ENCODE assay signal across 17 cellular contexts in the genomic region with DNA sequence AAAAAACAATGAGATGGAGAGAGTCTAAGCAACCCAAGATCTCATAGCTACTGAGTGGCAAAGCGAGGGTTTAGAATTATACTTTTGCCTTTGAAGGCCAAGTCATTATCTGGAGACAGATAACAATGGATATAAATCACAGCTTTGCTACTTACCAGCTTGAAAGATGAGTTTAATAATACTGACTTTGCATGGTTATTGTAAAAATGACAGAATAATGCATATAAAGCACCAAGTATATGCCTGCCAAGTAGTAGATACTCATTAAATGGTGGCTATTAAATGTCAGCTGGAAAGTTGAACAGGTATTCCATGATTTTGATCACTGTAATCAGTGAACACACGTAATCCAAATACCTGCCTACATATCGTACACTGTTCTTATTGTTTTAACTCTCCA.
"Had no signal": no experiment of that assay in that cellular context is flagged by ENCODE, and none has a peak within 500 bp of the region (broad histone marks: within the 10 kb centered on the region; RNA-seq: fewer than 3 reads in every experiment).

No MANE protein-coding gene starts in this region.

- H3K4me1 ChIP-seq: upper lobe of right lung had no signal

- FAIRE-seq: endometrium had no signal

- H3K9me3 ChIP-seq: esophagus muscularis mucosa, gastrocnemius medialis, heart right ventricle, mucosa of descending colon, neutrophil, tibial artery, upper lobe of right lung, vagina had no signal

- H3K27ac Mint-ChIP-seq: naive thymus-derived CD8-positive, alpha-beta T cell; stimulated activated naive B cell treated with anti-CD40 and anti-IgM and Interleukin-4, amounts not matched to agents 10 μg/mL and 1 μg/mL and 100 μg/mL, for 72 hours; stimulated activated naive CD8-positive, alpha-beta T cell treated with anti-CD3 and anti-CD28 coated beads, Interleukin-15, amount 100 ng/mL, for 72 hours had no signal

- H3K36me3 ChIP-seq: esophagus muscularis mucosa, gastrocnemius medialis, heart right ventricle, neutrophil, tibial artery, upper lobe of right lung, vagina had no signal

- H3K27ac ChIP-seq: esophagus muscularis mucosa, gastrocnemius medialis, heart right ventricle, neutrophil, tibial artery, upper lobe of right lung, vagina had no signal

- H3K9me3 Mint-ChIP-seq: stimulated activated naive CD8-positive, alpha-beta T cell treated with anti-CD3 and anti-CD28 coated beads, Interleukin-15, amount 100 ng/mL, for 72 hours had no signal

- H3K4me3 Mint-ChIP-seq: naive thymus-derived CD8-positive, alpha-beta T cell; stimulated activated naive B cell treated with anti-CD40 and anti-IgM and Interleukin-4, amounts not matched to agents 10 μg/mL and 1 μg/mL and 100 μg/mL, for 72 hours; stimulated activated naive CD8-positive, alpha-beta T cell treated with anti-CD3 and anti-CD28 coated beads, Interleukin-15, amount 100 ng/mL, for 72 hours had no signal

- H3K27me3 ChIP-seq: esophagus muscularis mucosa, gastrocnemius medialis, heart right ventricle, neutrophil, tibial artery, upper lobe of right lung, vagina had no signal

- ATAC-seq: mucosa of descending colon; naive thymus-derived CD8-positive, alpha-beta T cell; stimulated activated naive B cell treated with anti-CD40 and anti-IgM and Interleukin-4, amounts not matched to agents 10 μg/mL and 1 μg/mL and 100 μg/mL, for 72 hours; stimulated activated naive CD8-positive, alpha-beta T cell treated with anti-CD3 and anti-CD28 coated beads, Interleukin-15, amount 100 ng/mL, for 72 hours; upper lobe of right lung had no signal

- H3K36me3 Mint-ChIP-seq: naive thymus-derived CD8-positive, alpha-beta T cell; stimulated activated naive B cell treated with anti-CD40 and anti-IgM and Interleukin-4, amounts not matched to agents 10 μg/mL and 1 μg/mL and 100 μg/mL, for 72 hours had no signal

- H3K4me3 ChIP-seq: esophagus muscularis mucosa, gastrocnemius medialis, heart right ventricle, mucosa of descending colon, tibial artery, upper lobe of right lung, vagina had no signal

- H3K27me3 Mint-ChIP-seq: naive thymus-derived CD8-positive, alpha-beta T cell; stimulated activated naive B cell treated with anti-CD40 and anti-IgM and Interleukin-4, amounts not matched to agents 10 μg/mL and 1 μg/mL and 100 μg/mL, for 72 hours; stimulated activated naive CD8-positive, alpha-beta T cell treated with anti-CD3 and anti-CD28 coated beads, Interleukin-15, amount 100 ng/mL, for 72 hours had no signal

- DNase-seq: cortex of kidney; effector memory CD4-positive, alpha-beta T cell; heart right ventricle; kidney glomerular epithelial cell; mucosa of descending colon; naive thymus-derived CD8-positive, alpha-beta T cell; stimulated activated CD4-positive, alpha-beta T cell treated with anti-CD3 and anti-CD28 coated beads, Interleukin-2, amount 100 ng/mL, for 24 hours; stimulated activated CD4-positive, alpha-beta T cell treated with anti-CD3 and anti-CD28 coated beads, Interleukin-4, amount 100 ng/mL, for 4 hours; stimulated activated naive B cell treated with anti-CD40 and anti-IgM and Interleukin-4, amounts not matched to agents 10 μg/mL and 1 μg/mL and 100 μg/mL, for 72 hours; stimulated activated naive CD8-positive, alpha-beta T cell treated with anti-CD3 and anti-CD28 coated beads, Interleukin-15, amount 100 ng/mL, for 72 hours; tibial artery; upper lobe of right lung had no signal
